2 cellular contexts compared by ENCODE assay signal in the genomic region with DNA sequence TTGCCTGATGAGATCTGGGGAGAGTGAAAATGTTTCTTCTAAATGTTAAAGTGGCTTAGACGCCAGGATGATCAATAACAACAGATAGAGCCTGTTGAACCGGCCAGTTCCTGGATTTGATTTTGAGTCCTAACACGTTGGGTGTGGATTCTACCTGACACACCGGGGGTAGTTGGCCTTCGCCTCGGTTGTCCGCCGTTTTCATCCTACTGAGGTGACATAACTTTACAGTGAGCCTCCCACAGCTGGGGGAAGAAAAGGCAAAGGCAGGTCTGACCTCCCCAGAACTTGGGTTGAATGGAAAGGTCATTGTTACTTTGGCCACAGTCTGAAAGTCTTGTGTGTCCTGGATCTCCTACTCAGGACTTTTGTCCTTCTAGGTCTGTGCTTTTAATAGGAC.
TF ChIP-seq lines count a peak whose summit lies in the region.

No MANE protein-coding gene starts in this region.

TF ChIP-seq in SK-N-SH, 30 proteins besides CTCF, POLR2A, EP300 and RAD21 (continued from another document):
- TF ChIP-seq, protein P1, sequence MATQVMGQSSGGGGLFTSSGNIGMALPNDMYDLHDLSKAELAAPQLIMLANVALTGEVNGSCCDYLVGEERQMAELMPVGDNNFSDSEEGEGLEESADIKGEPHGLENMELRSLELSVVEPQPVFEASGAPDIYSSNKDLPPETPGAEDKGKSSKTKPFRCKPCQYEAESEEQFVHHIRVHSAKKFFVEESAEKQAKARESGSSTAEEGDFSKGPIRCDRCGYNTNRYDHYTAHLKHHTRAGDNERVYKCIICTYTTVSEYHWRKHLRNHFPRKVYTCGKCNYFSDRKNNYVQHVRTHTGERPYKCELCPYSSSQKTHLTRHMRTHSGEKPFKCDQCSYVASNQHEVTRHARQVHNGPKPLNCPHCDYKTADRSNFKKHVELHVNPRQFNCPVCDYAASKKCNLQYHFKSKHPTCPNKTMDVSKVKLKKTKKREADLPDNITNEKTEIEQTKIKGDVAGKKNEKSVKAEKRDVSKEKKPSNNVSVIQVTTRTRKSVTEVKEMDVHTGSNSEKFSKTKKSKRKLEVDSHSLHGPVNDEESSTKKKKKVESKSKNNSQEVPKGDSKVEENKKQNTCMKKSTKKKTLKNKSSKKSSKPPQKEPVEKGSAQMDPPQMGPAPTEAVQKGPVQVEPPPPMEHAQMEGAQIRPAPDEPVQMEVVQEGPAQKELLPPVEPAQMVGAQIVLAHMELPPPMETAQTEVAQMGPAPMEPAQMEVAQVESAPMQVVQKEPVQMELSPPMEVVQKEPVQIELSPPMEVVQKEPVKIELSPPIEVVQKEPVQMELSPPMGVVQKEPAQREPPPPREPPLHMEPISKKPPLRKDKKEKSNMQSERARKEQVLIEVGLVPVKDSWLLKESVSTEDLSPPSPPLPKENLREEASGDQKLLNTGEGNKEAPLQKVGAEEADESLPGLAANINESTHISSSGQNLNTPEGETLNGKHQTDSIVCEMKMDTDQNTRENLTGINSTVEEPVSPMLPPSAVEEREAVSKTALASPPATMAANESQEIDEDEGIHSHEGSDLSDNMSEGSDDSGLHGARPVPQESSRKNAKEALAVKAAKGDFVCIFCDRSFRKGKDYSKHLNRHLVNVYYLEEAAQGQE (IDR thresholded peaks at IDR 0.05; ENCODE audit: low read depth, low read length), result no peak
- TF ChIP-seq, protein P2, sequence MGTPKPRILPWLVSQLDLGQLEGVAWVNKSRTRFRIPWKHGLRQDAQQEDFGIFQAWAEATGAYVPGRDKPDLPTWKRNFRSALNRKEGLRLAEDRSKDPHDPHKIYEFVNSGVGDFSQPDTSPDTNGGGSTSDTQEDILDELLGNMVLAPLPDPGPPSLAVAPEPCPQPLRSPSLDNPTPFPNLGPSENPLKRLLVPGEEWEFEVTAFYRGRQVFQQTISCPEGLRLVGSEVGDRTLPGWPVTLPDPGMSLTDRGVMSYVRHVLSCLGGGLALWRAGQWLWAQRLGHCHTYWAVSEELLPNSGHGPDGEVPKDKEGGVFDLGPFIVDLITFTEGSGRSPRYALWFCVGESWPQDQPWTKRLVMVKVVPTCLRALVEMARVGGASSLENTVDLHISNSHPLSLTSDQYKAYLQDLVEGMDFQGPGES (IDR thresholded peaks at IDR 0.05; ENCODE audit: low read depth, low read length), result no peak
- TF ChIP-seq NRF1 (IDR thresholded peaks at IDR 0.05; ENCODE audit: low read depth, low read length), result no peak
- no peak for TF ChIP-seq POLR2AphosphoS5 (IDR thresholded peaks at IDR 0.05; ENCODE audit: low read depth, low read length)
- TF ChIP-seq, protein P3, sequence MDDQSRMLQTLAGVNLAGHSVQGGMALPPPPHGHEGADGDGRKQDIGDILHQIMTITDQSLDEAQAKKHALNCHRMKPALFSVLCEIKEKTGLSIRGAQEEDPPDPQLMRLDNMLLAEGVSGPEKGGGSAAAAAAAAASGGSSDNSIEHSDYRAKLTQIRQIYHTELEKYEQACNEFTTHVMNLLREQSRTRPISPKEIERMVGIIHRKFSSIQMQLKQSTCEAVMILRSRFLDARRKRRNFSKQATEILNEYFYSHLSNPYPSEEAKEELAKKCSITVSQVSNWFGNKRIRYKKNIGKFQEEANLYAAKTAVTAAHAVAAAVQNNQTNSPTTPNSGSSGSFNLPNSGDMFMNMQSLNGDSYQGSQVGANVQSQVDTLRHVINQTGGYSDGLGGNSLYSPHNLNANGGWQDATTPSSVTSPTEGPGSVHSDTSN (IDR thresholded peaks at IDR 0.05), result no peak
- no peak for TF ChIP-seq JUND (IDR thresholded peaks at IDR 0.05)
- no peak for TF ChIP-seq GABPA (IDR thresholded peaks at IDR 0.05; ENCODE audit: low read depth)
- TF ChIP-seq FOSL2 (IDR thresholded peaks at IDR 0.05; ENCODE audit: borderline replicate concordance, low read depth), result no peak
- TF ChIP-seq EZH2phosphoT487 (IDR thresholded peaks at IDR 0.05; ENCODE audit: borderline replicate concordance, low read depth), result no peak
- TF ChIP-seq, protein P4, sequence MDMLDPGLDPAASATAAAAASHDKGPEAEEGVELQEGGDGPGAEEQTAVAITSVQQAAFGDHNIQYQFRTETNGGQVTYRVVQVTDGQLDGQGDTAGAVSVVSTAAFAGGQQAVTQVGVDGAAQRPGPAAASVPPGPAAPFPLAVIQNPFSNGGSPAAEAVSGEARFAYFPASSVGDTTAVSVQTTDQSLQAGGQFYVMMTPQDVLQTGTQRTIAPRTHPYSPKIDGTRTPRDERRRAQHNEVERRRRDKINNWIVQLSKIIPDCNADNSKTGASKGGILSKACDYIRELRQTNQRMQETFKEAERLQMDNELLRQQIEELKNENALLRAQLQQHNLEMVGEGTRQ (IDR thresholded peaks at IDR 0.05; ENCODE audit: borderline replicate concordance, low read depth, low read length), result no peak
- TF ChIP-seq TAF1 (IDR thresholded peaks at IDR 0.05; ENCODE audit: borderline replicate concordance, low read depth, low read length), result no peak
- TF ChIP-seq TEAD4 (IDR thresholded peaks at IDR 0.05; ENCODE audit: borderline replicate concordance, insufficient read depth), result no peak
- TF ChIP-seq SIN3A (IDR thresholded peaks at IDR 0.05; ENCODE audit: borderline replicate concordance, low read depth, low read length), result no peak
- TF ChIP-seq RFX5 (IDR thresholded peaks at IDR 0.05; ENCODE audit: low read length), result no peak
- no peak for TF ChIP-seq FOXJ3 (CRISPR knock-in tag; IDR thresholded peaks at IDR 0.05)
- no peak for TF ChIP-seq MEF2A (IDR thresholded peaks at IDR 0.05; ENCODE audit: borderline replicate concordance, low read depth)
- TF ChIP-seq RCOR1 (IDR thresholded peaks at IDR 0.05; ENCODE audit: low read length), result no peak
- no peak for TF ChIP-seq NFIC (IDR thresholded peaks at IDR 0.05; ENCODE audit: borderline replicate concordance)
- TF ChIP-seq RXRA (IDR thresholded peaks at IDR 0.05; ENCODE audit: borderline replicate concordance, low read depth), result no peak

TF ChIP-seq in SK-N-SH treated with all-trans-retinoic acid at 6 μM for 48 hours, 23 proteins besides CTCF, POLR2A, EP300 and RAD21 (continued from another document):
- TF ChIP-seq, protein P5, sequence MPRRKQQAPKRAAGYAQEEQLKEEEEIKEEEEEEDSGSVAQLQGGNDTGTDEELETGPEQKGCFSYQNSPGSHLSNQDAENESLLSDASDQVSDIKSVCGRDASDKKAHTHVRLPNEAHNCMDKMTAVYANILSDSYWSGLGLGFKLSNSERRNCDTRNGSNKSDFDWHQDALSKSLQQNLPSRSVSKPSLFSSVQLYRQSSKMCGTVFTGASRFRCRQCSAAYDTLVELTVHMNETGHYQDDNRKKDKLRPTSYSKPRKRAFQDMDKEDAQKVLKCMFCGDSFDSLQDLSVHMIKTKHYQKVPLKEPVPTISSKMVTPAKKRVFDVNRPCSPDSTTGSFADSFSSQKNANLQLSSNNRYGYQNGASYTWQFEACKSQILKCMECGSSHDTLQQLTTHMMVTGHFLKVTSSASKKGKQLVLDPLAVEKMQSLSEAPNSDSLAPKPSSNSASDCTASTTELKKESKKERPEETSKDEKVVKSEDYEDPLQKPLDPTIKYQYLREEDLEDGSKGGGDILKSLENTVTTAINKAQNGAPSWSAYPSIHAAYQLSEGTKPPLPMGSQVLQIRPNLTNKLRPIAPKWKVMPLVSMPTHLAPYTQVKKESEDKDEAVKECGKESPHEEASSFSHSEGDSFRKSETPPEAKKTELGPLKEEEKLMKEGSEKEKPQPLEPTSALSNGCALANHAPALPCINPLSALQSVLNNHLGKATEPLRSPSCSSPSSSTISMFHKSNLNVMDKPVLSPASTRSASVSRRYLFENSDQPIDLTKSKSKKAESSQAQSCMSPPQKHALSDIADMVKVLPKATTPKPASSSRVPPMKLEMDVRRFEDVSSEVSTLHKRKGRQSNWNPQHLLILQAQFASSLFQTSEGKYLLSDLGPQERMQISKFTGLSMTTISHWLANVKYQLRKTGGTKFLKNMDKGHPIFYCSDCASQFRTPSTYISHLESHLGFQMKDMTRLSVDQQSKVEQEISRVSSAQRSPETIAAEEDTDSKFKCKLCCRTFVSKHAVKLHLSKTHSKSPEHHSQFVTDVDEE (CRISPR knock-in tag; IDR thresholded peaks at IDR 0.05), result no peak
- TF ChIP-seq, protein P6, sequence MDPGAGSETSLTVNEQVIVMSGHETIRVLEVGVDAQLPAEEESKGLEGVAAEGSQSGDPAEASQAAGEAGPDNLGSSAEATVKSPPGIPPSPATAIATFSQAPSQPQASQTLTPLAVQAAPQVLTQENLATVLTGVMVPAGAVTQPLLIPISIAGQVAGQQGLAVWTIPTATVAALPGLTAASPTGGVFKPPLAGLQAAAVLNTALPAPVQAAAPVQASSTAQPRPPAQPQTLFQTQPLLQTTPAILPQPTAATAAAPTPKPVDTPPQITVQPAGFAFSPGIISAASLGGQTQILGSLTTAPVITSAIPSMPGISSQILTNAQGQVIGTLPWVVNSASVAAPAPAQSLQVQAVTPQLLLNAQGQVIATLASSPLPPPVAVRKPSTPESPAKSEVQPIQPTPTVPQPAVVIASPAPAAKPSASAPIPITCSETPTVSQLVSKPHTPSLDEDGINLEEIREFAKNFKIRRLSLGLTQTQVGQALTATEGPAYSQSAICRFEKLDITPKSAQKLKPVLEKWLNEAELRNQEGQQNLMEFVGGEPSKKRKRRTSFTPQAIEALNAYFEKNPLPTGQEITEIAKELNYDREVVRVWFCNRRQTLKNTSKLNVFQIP (CRISPR knock-in tag; IDR thresholded peaks at IDR 0.05; ENCODE audit: borderline replicate concordance, low read depth), result no peak
- no peak for TF ChIP-seq ZNF565 (CRISPR knock-in tag; conservative IDR thresholded peaks at IDR 0.05; ENCODE audit: low read depth)
- no peak for TF ChIP-seq ESRRG (CRISPR knock-in tag; IDR thresholded peaks at IDR 0.05)
- TF ChIP-seq, protein P7, sequence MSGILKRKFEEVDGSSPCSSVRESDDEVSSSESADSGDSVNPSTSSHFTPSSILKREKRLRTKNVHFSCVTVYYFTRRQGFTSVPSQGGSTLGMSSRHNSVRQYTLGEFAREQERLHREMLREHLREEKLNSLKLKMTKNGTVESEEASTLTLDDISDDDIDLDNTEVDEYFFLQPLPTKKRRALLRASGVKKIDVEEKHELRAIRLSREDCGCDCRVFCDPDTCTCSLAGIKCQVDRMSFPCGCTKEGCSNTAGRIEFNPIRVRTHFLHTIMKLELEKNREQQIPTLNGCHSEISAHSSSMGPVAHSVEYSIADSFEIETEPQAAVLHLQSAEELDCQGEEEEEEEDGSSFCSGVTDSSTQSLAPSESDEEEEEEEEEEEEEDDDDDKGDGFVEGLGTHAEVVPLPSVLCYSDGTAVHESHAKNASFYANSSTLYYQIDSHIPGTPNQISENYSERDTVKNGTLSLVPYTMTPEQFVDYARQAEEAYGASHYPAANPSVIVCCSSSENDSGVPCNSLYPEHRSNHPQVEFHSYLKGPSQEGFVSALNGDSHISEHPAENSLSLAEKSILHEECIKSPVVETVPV (CRISPR knock-in tag; IDR thresholded peaks at IDR 0.05), result no peak
